Comparison of ENCODE assay signal across 26 cellular contexts in the genomic region with DNA sequence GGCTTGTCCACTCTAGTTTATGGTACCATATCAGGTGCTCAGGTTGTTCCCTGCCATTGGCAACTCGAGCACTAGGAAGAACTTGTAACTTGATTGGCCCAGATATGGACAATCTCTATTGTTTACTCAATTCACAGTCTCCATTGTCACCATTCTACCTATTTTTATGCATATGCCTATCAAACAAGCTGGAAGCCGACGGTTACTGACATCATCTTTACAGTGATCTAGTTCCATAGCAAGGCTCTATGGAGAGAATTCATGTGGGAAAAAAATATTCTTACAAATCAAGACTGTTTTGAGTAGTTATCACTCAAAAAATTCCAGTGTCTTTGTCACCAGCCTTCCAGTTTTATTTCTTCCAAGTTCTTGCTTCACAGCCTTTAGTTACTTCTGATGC.
DNase-seq lines count a peak whose midpoint lies in the region; TF ChIP-seq lines count a peak whose summit lies in the region.
"Had no signal": no experiment of that assay in that cellular context is flagged by ENCODE, and none has a peak within 500 bp of the region (broad histone marks: within the 10 kb centered on the region; RNA-seq: fewer than 3 reads in every experiment).

No MANE protein-coding gene starts in this region.

- TF ChIP-seq EP300 in neural cell (conservative IDR thresholded peaks at IDR 0.05; ENCODE audit: poor library complexity, severe bottlenecking), result peak; percentile 87

- no peak overlapping the region for H3K27ac ChIP-seq in neural cell (ENCODE audit: low read length)
- H3K27ac ChIP-seq: 22Rv1; A549; BLaER1; BLaER1 treated with 17β-estradiol and CSF1 and Interleukin-3, amounts not matched to agents 10 nM and 100 nM; C4-2B had no signal

- no peak overlapping the region for H3K9ac ChIP-seq in neural cell (ENCODE audit: low read length)
- H3K9ac ChIP-seq: BLaER1; BLaER1 treated with 17β-estradiol and CSF1 and Interleukin-3, amounts not matched to agents 10 nM and 100 nM had no signal

- no peaks in the 10 kb centered on the region for H3F3A ChIP-seq in neural cell (ENCODE audit: insufficient read depth, low read length, poor library complexity, severe bottlenecking)

- H3K9me3 ChIP-seq in neural cell (ENCODE audit: low read length), result no peaks in the 10 kb centered on the region
- H3K9me3 ChIP-seq: A549; BE2C; BLaER1; BLaER1 treated with 17β-estradiol and CSF1 and Interleukin-3, amounts not matched to agents 10 nM and 100 nM; Caco-2 had no signal

- DNase-seq in COR-L47 (lab: John Stamatoyannopoulos, UW), result no peak
- DNase-seq: 8988T; ACHN; AML-193; BE2C; C1 segment of cervical spinal cord; Caco-2; Calu3; CD4-positive, alpha-beta memory T cell; CD4-positive, alpha-beta T cell; CD4-positive, CD25-positive, alpha-beta regulatory T cell; CD8-positive, alpha-beta memory T cell; CD8-positive, alpha-beta T cell; DMS 273 treated with DMSO at 0.1 percent for 48 hours; DMS153; DMS53; DMS79; DMS79 treated with DMSO at 0.1 percent for 48 hours; DND-41; EL had no signal

- no peak overlapping the region for H3K4me2 ChIP-seq in neural cell (ENCODE audit: low read length)
- H3K4me2 ChIP-seq: A549; BLaER1; BLaER1 treated with 17β-estradiol and CSF1 and Interleukin-3, amounts not matched to agents 10 nM and 100 nM had no signal

- H2AFZ ChIP-seq in neural cell (ENCODE audit: low read depth, low read length), result no peak overlapping the region

- H3K36me3 ChIP-seq in neural cell (ENCODE audit: insufficient read depth, low read length), result no peaks in the 10 kb centered on the region
- H3K36me3 ChIP-seq: BE2C; BLaER1; BLaER1 treated with 17β-estradiol and CSF1 and Interleukin-3, amounts not matched to agents 10 nM and 100 nM had no signal

- no peaks in the 10 kb centered on the region for H4K20me1 ChIP-seq in neural cell (ENCODE audit: insufficient read depth)
- H4K20me1 ChIP-seq: BLaER1; BLaER1 treated with 17β-estradiol and CSF1 and Interleukin-3, amounts not matched to agents 10 nM and 100 nM had no signal

- H3K9me2 ChIP-seq in neural cell (ENCODE audit: insufficient read depth, low read length), result no peaks in the 10 kb centered on the region

- no peak overlapping the region for H3K4me3 ChIP-seq in neural cell (ENCODE audit: low read length)
- H3K4me3 ChIP-seq: A549; BLaER1; BLaER1 treated with 17β-estradiol and CSF1 and Interleukin-3, amounts not matched to agents 10 nM and 100 nM had no signal

- TF ChIP-seq RAD21 in neural cell (conservative IDR thresholded peaks at IDR 0.05), result no peak

- no peaks in the 10 kb centered on the region for H3K27me3 ChIP-seq in neural cell (ENCODE audit: insufficient read depth, low read depth, low read length)
- H3K27me3 ChIP-seq: BE2C; BLaER1; BLaER1 treated with 17β-estradiol and CSF1 and Interleukin-3, amounts not matched to agents 10 nM and 100 nM had no signal

- H3K79me2 ChIP-seq in neural cell (replicated peaks; ENCODE audit: insufficient read depth, low read length), result no peaks in the 10 kb centered on the region

- TF ChIP-seq CTCF in neural cell (IDR thresholded peaks at IDR 0.05; ENCODE audit: poor library complexity, severe bottlenecking), result no peak

TF ChIP-seq in neural cell, 6 proteins besides CTCF, POLR2A, EP300 and RAD21:
- no peak for TF ChIP-seq EZH2 (IDR thresholded peaks at IDR 0.05; ENCODE audit: borderline replicate concordance, insufficient read depth, low read length, poor library complexity, severe bottlenecking)
- peak; percentile 55 for TF ChIP-seq POLR2AphosphoS5 (IDR thresholded peaks at IDR 0.05)
- no peak for TF ChIP-seq TAF1 (IDR thresholded peaks at IDR 0.05; ENCODE audit: low read depth)
- TF ChIP-seq, protein P1, sequence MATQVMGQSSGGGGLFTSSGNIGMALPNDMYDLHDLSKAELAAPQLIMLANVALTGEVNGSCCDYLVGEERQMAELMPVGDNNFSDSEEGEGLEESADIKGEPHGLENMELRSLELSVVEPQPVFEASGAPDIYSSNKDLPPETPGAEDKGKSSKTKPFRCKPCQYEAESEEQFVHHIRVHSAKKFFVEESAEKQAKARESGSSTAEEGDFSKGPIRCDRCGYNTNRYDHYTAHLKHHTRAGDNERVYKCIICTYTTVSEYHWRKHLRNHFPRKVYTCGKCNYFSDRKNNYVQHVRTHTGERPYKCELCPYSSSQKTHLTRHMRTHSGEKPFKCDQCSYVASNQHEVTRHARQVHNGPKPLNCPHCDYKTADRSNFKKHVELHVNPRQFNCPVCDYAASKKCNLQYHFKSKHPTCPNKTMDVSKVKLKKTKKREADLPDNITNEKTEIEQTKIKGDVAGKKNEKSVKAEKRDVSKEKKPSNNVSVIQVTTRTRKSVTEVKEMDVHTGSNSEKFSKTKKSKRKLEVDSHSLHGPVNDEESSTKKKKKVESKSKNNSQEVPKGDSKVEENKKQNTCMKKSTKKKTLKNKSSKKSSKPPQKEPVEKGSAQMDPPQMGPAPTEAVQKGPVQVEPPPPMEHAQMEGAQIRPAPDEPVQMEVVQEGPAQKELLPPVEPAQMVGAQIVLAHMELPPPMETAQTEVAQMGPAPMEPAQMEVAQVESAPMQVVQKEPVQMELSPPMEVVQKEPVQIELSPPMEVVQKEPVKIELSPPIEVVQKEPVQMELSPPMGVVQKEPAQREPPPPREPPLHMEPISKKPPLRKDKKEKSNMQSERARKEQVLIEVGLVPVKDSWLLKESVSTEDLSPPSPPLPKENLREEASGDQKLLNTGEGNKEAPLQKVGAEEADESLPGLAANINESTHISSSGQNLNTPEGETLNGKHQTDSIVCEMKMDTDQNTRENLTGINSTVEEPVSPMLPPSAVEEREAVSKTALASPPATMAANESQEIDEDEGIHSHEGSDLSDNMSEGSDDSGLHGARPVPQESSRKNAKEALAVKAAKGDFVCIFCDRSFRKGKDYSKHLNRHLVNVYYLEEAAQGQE (IDR thresholded peaks at IDR 0.05; ENCODE audit: borderline replicate concordance), result peak; percentile 85
